9 cellular contexts compared by ENCODE assay signal in the genomic region with DNA sequence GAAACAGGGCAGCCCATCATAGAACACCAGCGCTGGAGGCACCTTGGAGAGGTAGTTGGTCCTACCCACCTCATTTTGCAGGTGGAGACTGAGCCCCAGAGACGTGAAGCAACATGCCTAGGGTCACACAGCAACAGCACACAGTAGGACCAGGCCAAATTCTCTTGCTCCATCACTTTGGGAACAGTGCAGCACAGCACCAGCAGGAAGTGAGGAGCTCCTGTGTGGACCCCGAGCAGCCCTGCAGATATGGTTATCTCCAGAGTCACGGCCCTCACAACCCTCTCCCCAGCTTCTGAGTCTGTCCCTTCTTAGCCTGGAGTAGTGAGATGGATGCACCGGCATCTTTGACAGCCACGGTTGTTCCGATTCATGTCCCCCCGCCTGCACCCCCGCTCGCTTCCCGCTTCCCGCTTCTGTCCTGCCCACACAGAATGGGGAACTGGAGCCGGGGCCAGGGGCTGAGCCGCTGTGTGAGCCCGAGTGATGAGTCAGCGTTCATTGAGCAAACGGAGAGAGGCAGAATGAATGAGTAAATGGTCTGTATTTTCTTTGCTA.
DNase-seq lines count a peak whose midpoint lies in the region; ATAC-seq and TF ChIP-seq lines count a peak whose summit lies in the region.
"Had no signal": no experiment of that assay in that cellular context is flagged by ENCODE, and none has a peak within 500 bp of the region (broad histone marks: within the 10 kb centered on the region; RNA-seq: fewer than 3 reads in every experiment).

No MANE protein-coding gene starts in this region.

- no peak overlapping the region for H3K4me3 Mint-ChIP-seq in activated CD4-positive, alpha-beta T cell treated with anti-CD3 and anti-CD28 coated beads for 36 hours

- H3K9me3 Mint-ChIP-seq in activated CD4-positive, alpha-beta T cell treated with anti-CD3 and anti-CD28 coated beads for 36 hours (ENCODE audit: low read depth), result no peaks in the 10 kb centered on the region

- 32 to 46% methylated on average over 17 of the region's 17 CpGs for WGBS in tibial nerve, 2 donors

- POLR2A ChIA-PET in activated CD4-positive, alpha-beta T cell treated with anti-CD3 and anti-CD28 coated beads for 36 hours (lab: Charles Lee), result interaction anchor here (0.6 kb wide), 2 partner anchors 21 to 184 kb away, joined by 3 to 8 read pairs; no protein-coding TSS in a partner anchor

- peak; percentile 41 for DNase-seq in activated CD4-positive, alpha-beta T cell treated with anti-CD3 and anti-CD28 coated beads for 36 hours
- no peak for DNase-seq in activated CD4-positive, alpha-beta T cell treated with anti-CD3 and anti-CD28 coated beads for 1 hour
- peak; percentile 84 for DNase-seq in UCSD-AML1 (lab: John Stamatoyannopoulos, UW; ENCODE audit: unreplicated experiment)
- DNase-seq in inferior parietal cortex (ENCODE audit: extremely low spot score), result peak; percentile 15
- peak; percentile 30 to 38 for DNase-seq in tibial nerve (ENCODE audit: low spot score in 2 of 2)
- DNase-seq in NCI-H2171 treated with DMSO at 0.1 percent for 48 hours (lab: John Stamatoyannopoulos, UW), result no peak
- no peak for DNase-seq in stimulated activated naive CD8-positive, alpha-beta T cell treated with anti-CD3 and anti-CD28 coated beads, Interleukin-15, Interleukin-2, amounts not matched to agents 100 U/mL and 50 U/mL, for 24 hours

- no peak overlapping the region for H3K4me3 ChIP-seq in tibial nerve
- H3K4me3 ChIP-seq: SK-N-MC had no signal

- no peaks in the 10 kb centered on the region for H3K27me3 ChIP-seq in tibial nerve

- no peak for TF ChIP-seq POLR2A in tibial nerve (IDR thresholded peaks at IDR 0.05)

- peaks cover 2% of the 10 kb centered on the region for H3K27me3 Mint-ChIP-seq in activated CD4-positive, alpha-beta T cell treated with anti-CD3 and anti-CD28 coated beads for 36 hours

- H3K27ac ChIP-seq in tibial nerve, result no peak overlapping the region
- H3K27ac ChIP-seq: SK-N-MC had no signal

- H3K9me3 ChIP-seq in tibial nerve, result peaks cover 0 to under 1% (median 0%) of the 10 kb centered on the region in 4 donors

- TF ChIP-seq CTCF in tibial nerve (IDR thresholded peaks at IDR 0.05), result no peak

- ATAC-seq in activated CD4-positive, alpha-beta T cell treated with anti-CD3 and anti-CD28 coated beads for 36 hours, result no peak
- ATAC-seq in HG03469 (IDR thresholded peaks at IDR 0.05; ENCODE audit: unreplicated experiment), result no peak
- no peak for ATAC-seq in stimulated activated naive CD8-positive, alpha-beta T cell treated with anti-CD3 and anti-CD28 coated beads, Interleukin-15, Interleukin-2, amounts not matched to agents 100 U/mL and 50 U/mL, for 24 hours

- H3K36me3 ChIP-seq in tibial nerve, result no peaks in the 10 kb centered on the region

- H3K4me1 ChIP-seq in tibial nerve, result peaks cover 0 to 7% (median 4%) of the 10 kb centered on the region in 4 donors

- TF ChIP-seq EP300 in tibial nerve (IDR thresholded peaks at IDR 0.05), result no peak

- H3K4me1 Mint-ChIP-seq in activated CD4-positive, alpha-beta T cell treated with anti-CD3 and anti-CD28 coated beads for 36 hours, result peaks cover 77% of the 10 kb centered on the region

- intact Hi-C loops in activated CD4-positive, alpha-beta T cell treated with anti-CD3 and anti-CD28 coated beads for 36 hours (cut with DNase I, micrococcal nuclease), result loop anchor here (2.0 to 10.0 kb wide), 2 partner anchors 17 to 465 kb away; no protein-coding TSS in a partner anchor

- H3K36me3 Mint-ChIP-seq in activated CD4-positive, alpha-beta T cell treated with anti-CD3 and anti-CD28 coated beads for 36 hours (ENCODE audit: low read depth), result peaks cover 2% of the 10 kb centered on the region

- H3K27ac Mint-ChIP-seq in activated CD4-positive, alpha-beta T cell treated with anti-CD3 and anti-CD28 coated beads for 36 hours, result no peak overlapping the region

- CTCF ChIA-PET in activated CD4-positive, alpha-beta T cell treated with anti-CD3 and anti-CD28 coated beads for 36 hours (lab: Charles Lee), result interaction anchor here (0.9 kb wide), 1 partner anchor 279 kb away, joined by 3 read pairs; no protein-coding TSS in a partner anchor

Comparison
In these comparisons a context has a peak if more than half of its experiments do, and no peak if none do; other contexts are left out.
1. DNase-seq: peak in activated CD4-positive, alpha-beta T cell treated with anti-CD3 and anti-CD28 coated beads for 36 hours (single experiment), UCSD-AML1 (single experiment), inferior parietal cortex (single experiment) and tibial nerve (2 of 2); none in activated CD4-positive, alpha-beta T cell treated with anti-CD3 and anti-CD28 coated beads for 1 hour (single experiment), NCI-H2171 treated with DMSO at 0.1 percent for 48 hours (single experiment) and stimulated activated naive CD8-positive, alpha-beta T cell treated with anti-CD3 and anti-CD28 coated beads, Interleukin-15, Interleukin-2, amounts not matched to agents 100 U/mL and 50 U/mL, for 24 hours (single experiment).